ENCODE assay signal across 19 cellular contexts in the genomic region with DNA sequence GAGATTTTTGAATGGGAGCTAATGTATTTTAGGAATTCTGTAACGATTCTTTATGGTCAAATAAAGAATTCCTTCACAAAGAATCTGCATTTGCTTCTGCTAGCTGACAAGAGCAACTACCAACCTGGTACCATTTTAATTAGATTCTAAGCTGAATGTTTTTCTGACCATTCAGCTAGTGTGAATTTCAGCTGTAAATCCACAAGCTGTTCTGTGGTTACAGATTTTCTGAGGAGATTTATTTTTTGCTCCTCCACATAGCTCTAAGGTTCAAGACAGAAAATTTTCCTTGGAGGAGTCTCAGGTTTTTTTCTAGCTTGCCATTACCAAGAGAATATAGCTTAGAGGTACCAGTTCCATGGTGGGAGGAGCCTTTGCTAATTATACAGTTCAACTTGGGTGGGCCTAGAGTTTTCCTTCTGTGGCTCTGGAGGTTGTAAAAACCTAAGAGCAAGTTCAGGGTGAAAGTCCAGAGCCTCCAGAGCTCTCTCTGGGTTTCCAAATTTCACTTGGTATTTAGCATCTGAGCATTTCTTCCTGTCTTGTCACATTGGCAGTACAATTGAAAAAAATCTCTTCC.
DNase-seq lines count a peak whose midpoint lies in the region; ATAC-seq, FAIRE-seq and TF ChIP-seq lines count a peak whose summit lies in the region.
"Had no signal": no experiment of that assay in that cellular context is flagged by ENCODE, and none has a peak within 500 bp of the region (broad histone marks: within the 10 kb centered on the region; RNA-seq: fewer than 3 reads in every experiment).

No MANE protein-coding gene starts in this region.

- FAIRE-seq in A549 (lab: Jason Lieb, UNC) = peak; percentile 23

- H3K4me3 Mint-ChIP-seq in HFFc6 (no peak overlapping the region), nephron (no peak overlapping the region)
- no peak overlapping the region for H3K4me3 Mint-ChIP-seq in activated CD4-positive, alpha-beta T cell treated with anti-CD3 and anti-CD28 coated beads, Interleukin-2, amount 10 ng/mL, durations not matched to agents 24 days and 14 days
- H3K4me3 Mint-ChIP-seq: CD4-positive, CD25-positive, alpha-beta regulatory T cell had no signal

- no peaks in the 10 kb centered on the region for H3K36me3 ChIP-seq in mammary epithelial cell (ENCODE audit: insufficient read depth, low read length)
- H3K36me3 ChIP-seq: BE2C had no signal

- BruUV-seq in mammary epithelial cell (replicated peaks; lab: Mats Ljungman, UMichigan) = no TSS peak

- H3K36me3 Mint-ChIP-seq in HFFc6 (ENCODE audit: low read depth) = peaks cover 5% of the 10 kb centered on the region; the same call in 1 of the 2 replicates
- no peaks in the 10 kb centered on the region for H3K36me3 Mint-ChIP-seq in nephron (ENCODE audit: low read depth)
- no peaks in the 10 kb centered on the region for H3K36me3 Mint-ChIP-seq in activated CD4-positive, alpha-beta T cell treated with anti-CD3 and anti-CD28 coated beads, Interleukin-2, amount 10 ng/mL, durations not matched to agents 24 days and 14 days (ENCODE audit: low read depth)

- H3K9me3 Mint-ChIP-seq in HFFc6 (no peaks in the 10 kb centered on the region), nephron (peaks cover 6% of the 10 kb centered on the region)
- no peaks in the 10 kb centered on the region for H3K9me3 Mint-ChIP-seq in activated CD4-positive, alpha-beta T cell treated with anti-CD3 and anti-CD28 coated beads, Interleukin-2, amount 10 ng/mL, durations not matched to agents 24 days and 14 days
- H3K9me3 Mint-ChIP-seq: CD4-positive, CD25-positive, alpha-beta regulatory T cell had no signal

- H3K4me3 ChIP-seq in A549 (no peak overlapping the region), mammary epithelial cell (replicated peaks in 1 of 3; ENCODE audit: insufficient read depth in 1 of 3, low read depth in 2 of 3, low read length in 3 of 3) (no peak overlapping the region)

- intact Hi-C loops in mammary epithelial cell (cut with micrococcal nuclease) = no loop called here
- intact Hi-C loops in activated CD4-positive, alpha-beta T cell treated with anti-CD3 and anti-CD28 coated beads, Interleukin-2, amount 10 ng/mL, durations not matched to agents 24 days and 14 days (cut with micrococcal nuclease) = no loop called here

- no peaks in the 10 kb centered on the region for H3K27me3 ChIP-seq in mammary epithelial cell (ENCODE audit: insufficient read depth, low read length)
- H3K27me3 ChIP-seq: BE2C had no signal

- POLR2A ChIA-PET in A549 (lab: Yijun Ruan, JAX) = no interaction called here

- TF ChIP-seq EP300 in A549 (IDR thresholded peaks at IDR 0.05) = no peak

- ATAC-seq in A549 = no peak

- H3K27me3 Mint-ChIP-seq in HFFc6 (ENCODE audit: insufficient read depth) = peaks cover 1% of the 10 kb centered on the region
- no peaks in the 10 kb centered on the region for H3K27me3 Mint-ChIP-seq in nephron (ENCODE audit: low read depth)
- H3K27me3 Mint-ChIP-seq in activated CD4-positive, alpha-beta T cell treated with anti-CD3 and anti-CD28 coated beads, Interleukin-2, amount 10 ng/mL, durations not matched to agents 24 days and 14 days = peaks cover 21% of the 10 kb centered on the region
- H3K27me3 Mint-ChIP-seq: CD4-positive, CD25-positive, alpha-beta regulatory T cell had no signal

- H3K27ac ChIP-seq in A549 = peak overlapping the region; percentile 28 to 66; a peak in 5 of 6 replicates
- no peak overlapping the region for H3K27ac ChIP-seq in mammary epithelial cell (ENCODE audit: insufficient read depth, low read depth, low read length)

- H3K9me3 ChIP-seq in A549 (peaks cover 6% of the 10 kb centered on the region; the same call in 1 of the 3 replicates), mammary epithelial cell (replicated peaks; ENCODE audit: insufficient read depth, low read length) (no peaks in the 10 kb centered on the region)
- H3K9me3 ChIP-seq: BE2C had no signal

- no peaks in the 10 kb centered on the region for H4K20me1 ChIP-seq in mammary epithelial cell (ENCODE audit: insufficient read depth, low read length)

- no peak for TF ChIP-seq POLR2A in A549 (IDR thresholded peaks at IDR 0.05; ENCODE audit: low read length)

- dilution Hi-C loops in mammary epithelial cell (cut with HindIII; ENCODE audit: low sequenced_read_pairs) = no loop called here

- peaks cover 69% of the 10 kb centered on the region for H3K4me1 ChIP-seq in A549
- peaks cover 22% of the 10 kb centered on the region for H3K4me1 ChIP-seq in mammary epithelial cell (ENCODE audit: insufficient read depth, low read length)

- H3K4me1 Mint-ChIP-seq in HFFc6 (ENCODE audit: low read depth) = peaks cover 74% of the 10 kb centered on the region
- peaks cover 41% of the 10 kb centered on the region for H3K4me1 Mint-ChIP-seq in nephron
- peaks cover 2% of the 10 kb centered on the region for H3K4me1 Mint-ChIP-seq in activated CD4-positive, alpha-beta T cell treated with anti-CD3 and anti-CD28 coated beads, Interleukin-2, amount 10 ng/mL, durations not matched to agents 24 days and 14 days

- in situ Hi-C loops in mammary epithelial cell (cut with MboI; ENCODE audit: low sequenced_read_pairs in 2 of 2) = no loop called here

- no peak overlapping the region for H2AFZ ChIP-seq in mammary epithelial cell (ENCODE audit: low read depth, low read length)

- H3K27ac Mint-ChIP-seq in HFFc6 (peak overlapping the region; percentile 30; the same call in 1 of the 2 replicates), nephron (peak overlapping the region; percentile 14 to 46 (median 25))
- H3K27ac Mint-ChIP-seq in activated CD4-positive, alpha-beta T cell treated with anti-CD3 and anti-CD28 coated beads, Interleukin-2, amount 10 ng/mL, durations not matched to agents 24 days and 14 days = no peak overlapping the region
- H3K27ac Mint-ChIP-seq: CD4-positive, CD25-positive, alpha-beta regulatory T cell had no signal

- TF ChIP-seq RAD21 in A549 (conservative IDR thresholded peaks at IDR 0.05 in 1 of 2, IDR thresholded peaks at IDR 0.05 in 1 of 2) = no peak

- peaks cover 10% of the 10 kb centered on the region for H3K79me2 ChIP-seq in mammary epithelial cell (ENCODE audit: insufficient read depth, low read length)

- WGBS in A549 (ENCODE audit: missing lambda C conversion rate) = 38% methylated on average over 1 of the region's 1 CpG
- 100% methylated on average over 1 of the region's 1 CpG for WGBS in mammary epithelial cell (ENCODE audit: low coverage, missing lambda C conversion rate)

- TF ChIP-seq CTCF in A549 (IDR thresholded peaks at IDR 0.05) = no peak
- no peak for TF ChIP-seq CTCF in HFFc6 (IDR thresholded peaks at IDR 0.05)
- no peak for TF ChIP-seq CTCF in nephron (IDR thresholded peaks at IDR 0.05; ENCODE audit: unreplicated experiment in 3 of 3)
- no peak for TF ChIP-seq CTCF in mammary epithelial cell (conservative IDR thresholded peaks at IDR 0.05 in 1 of 2, IDR thresholded peaks at IDR 0.05 in 1 of 2; ENCODE audit: extremely low read depth in 1 of 2, insufficient read depth in 1 of 2, low read depth in 1 of 2, low read length in 2 of 2)

- H3K4me2 ChIP-seq in A549 (no peak overlapping the region), mammary epithelial cell (ENCODE audit: insufficient read depth, low read depth, low read length) (no peak overlapping the region)

- H3K9ac ChIP-seq in mammary epithelial cell (ENCODE audit: insufficient read depth, low read length) = no peak overlapping the region

- CTCF ChIA-PET in A549 (lab: Yijun Ruan, JAX) = interaction anchor here (0.8 to 3.9 kb wide), 8 partner anchors 10 to 139 kb away, joined by 3 to 46 read pairs (median 12); no protein-coding TSS in a partner anchor
- CTCF ChIA-PET in mammary epithelial cell (lab: Charles Lee; ENCODE audit: low non-redundant PET) = interaction anchor here (0.7 kb wide), 1 partner anchor 9 kb away, joined by 4 read pairs; no protein-coding TSS in a partner anchor

- DNase-seq in A549 (ENCODE audit: low read depth in 1 of 2, low spot score in 1 of 2) = no peak
- DNase-seq in HFFc6 = no peak
- peak; percentile 44 for DNase-seq in astrocyte of the hippocampus (ENCODE audit: low read depth, low spot score)
- no peak for DNase-seq in retina
- no peak for DNase-seq in mammary epithelial cell
- no peak for DNase-seq in iPS-NIHi7 (ENCODE audit: extremely low spot score)
- DNase-seq in activated CD4-positive, alpha-beta T cell treated with anti-CD3 and anti-CD28 coated beads, Interleukin-2, amount 10 ng/mL, durations not matched to agents 24 days and 14 days = no peak
- DNase-seq: 8988T; BE2C; CD4-positive, CD25-positive, alpha-beta regulatory T cell; COR-L47; GDM1; GOT3; NCI-H226; NCI-H524; NCI-H82; OCI-M1; SHP77 treated with DMSO at 0.1 percent for 48 hours had no signal

TF ChIP-seq in A549, 52 proteins besides CTCF, POLR2A, EP300 and RAD21 (continues in another document):
- TF ChIP-seq, protein P1, sequence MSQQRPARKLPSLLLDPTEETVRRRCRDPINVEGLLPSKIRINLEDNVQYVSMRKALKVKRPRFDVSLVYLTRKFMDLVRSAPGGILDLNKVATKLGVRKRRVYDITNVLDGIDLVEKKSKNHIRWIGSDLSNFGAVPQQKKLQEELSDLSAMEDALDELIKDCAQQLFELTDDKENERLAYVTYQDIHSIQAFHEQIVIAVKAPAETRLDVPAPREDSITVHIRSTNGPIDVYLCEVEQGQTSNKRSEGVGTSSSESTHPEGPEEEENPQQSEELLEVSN (IDR thresholded peaks at IDR 0.05; ENCODE audit: borderline replicate concordance, low read depth) = no peak
- no peak for TF ChIP-seq EHF (CRISPR knock-in tag; IDR thresholded peaks at IDR 0.05)
- no peak for TF ChIP-seq PHF8 (IDR thresholded peaks at IDR 0.05; ENCODE audit: borderline replicate concordance, low read depth)
- TF ChIP-seq, protein P2, sequence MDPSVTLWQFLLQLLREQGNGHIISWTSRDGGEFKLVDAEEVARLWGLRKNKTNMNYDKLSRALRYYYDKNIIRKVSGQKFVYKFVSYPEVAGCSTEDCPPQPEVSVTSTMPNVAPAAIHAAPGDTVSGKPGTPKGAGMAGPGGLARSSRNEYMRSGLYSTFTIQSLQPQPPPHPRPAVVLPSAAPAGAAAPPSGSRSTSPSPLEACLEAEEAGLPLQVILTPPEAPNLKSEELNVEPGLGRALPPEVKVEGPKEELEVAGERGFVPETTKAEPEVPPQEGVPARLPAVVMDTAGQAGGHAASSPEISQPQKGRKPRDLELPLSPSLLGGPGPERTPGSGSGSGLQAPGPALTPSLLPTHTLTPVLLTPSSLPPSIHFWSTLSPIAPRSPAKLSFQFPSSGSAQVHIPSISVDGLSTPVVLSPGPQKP (IDR thresholded peaks at IDR 0.05; ENCODE audit: low read depth, low read length) = no peak
- TF ChIP-seq HOXB13 (CRISPR knock-in tag; IDR thresholded peaks at IDR 0.05; ENCODE audit: low read depth) = no peak
- TF ChIP-seq, protein P3, sequence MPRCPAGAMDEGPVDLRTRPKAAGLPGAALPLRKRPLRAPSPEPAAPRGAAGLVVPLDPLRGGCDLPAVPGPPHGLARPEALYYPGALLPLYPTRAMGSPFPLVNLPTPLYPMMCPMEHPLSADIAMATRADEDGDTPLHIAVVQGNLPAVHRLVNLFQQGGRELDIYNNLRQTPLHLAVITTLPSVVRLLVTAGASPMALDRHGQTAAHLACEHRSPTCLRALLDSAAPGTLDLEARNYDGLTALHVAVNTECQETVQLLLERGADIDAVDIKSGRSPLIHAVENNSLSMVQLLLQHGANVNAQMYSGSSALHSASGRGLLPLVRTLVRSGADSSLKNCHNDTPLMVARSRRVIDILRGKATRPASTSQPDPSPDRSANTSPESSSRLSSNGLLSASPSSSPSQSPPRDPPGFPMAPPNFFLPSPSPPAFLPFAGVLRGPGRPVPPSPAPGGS (IDR thresholded peaks at IDR 0.05) = no peak
